Comparison of ENCODE assay signal across 34 cellular contexts in the genomic region with DNA sequence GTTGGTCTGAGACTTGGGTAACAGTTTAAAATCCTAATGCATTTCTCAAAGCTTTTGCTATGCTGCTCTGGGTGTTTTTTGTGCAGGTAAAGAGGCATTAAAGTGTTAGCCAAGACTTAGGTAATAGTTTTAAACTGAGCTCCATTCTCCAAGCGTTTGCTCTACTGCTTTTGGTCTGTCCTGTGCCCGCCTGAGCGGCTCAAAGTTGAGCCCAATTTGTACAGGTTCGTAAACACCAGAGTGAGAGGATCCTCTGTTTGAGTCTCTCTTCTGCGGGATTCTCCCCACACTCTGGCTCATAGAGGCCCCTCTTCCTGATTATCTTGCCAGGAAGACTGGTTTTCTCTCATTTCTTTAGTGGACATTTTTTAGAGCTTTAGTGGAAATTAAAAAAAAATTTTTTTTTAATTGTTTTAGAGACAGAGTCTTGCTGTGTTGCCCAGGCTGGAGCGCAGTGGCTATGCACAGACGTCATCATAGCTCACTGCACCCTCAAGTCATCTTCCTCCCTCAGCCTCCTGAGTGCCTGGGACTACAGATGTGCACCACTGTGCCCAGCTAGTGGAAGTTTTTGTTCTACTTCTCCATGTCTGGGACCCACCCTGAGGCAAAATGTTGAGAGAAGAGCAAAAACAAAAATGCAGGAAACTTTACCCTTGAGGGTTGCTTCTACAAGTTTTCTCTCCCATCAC.
"Had no signal": no experiment of that assay in that cellular context is flagged by ENCODE, and none has a peak within 500 bp of the region (broad histone marks: within the 10 kb centered on the region; RNA-seq: fewer than 3 reads in every experiment).

No MANE protein-coding gene starts in this region.

- H3K4me1 Mint-ChIP-seq: activated T-helper 17 cell treated with anti-CD3 and anti-CD28 coated beads, Interleukin-2, amount 50 U/mL, for 72 hours had no signal

- H3K9me3 ChIP-seq: colonic mucosa, esophagus squamous epithelium, gastroesophageal sphincter, heart right ventricle had no signal

- H3K4me1 ChIP-seq: colonic mucosa, gastroesophageal sphincter, heart right ventricle had no signal

- H3K27ac Mint-ChIP-seq: activated CD4-positive, alpha-beta memory T cell treated with anti-CD3 and anti-CD28 coated beads for 36 hours; activated CD4-positive, alpha-beta T cell treated with anti-CD3 and anti-CD28 coated beads for 36 hours; activated CD4-positive, alpha-beta T cell treated with anti-CD3 and anti-CD28 coated beads, Interleukin-2, amount 10 ng/mL, durations not matched to agents 24 days and 14 days; activated CD8-positive, alpha-beta T cell treated with anti-CD3 and anti-CD28 coated beads, Interleukin-2, amount 10 ng/mL, durations not matched to agents 7 days and 5 days; activated naive CD8-positive, alpha-beta T cell; activated T-cell treated with anti-CD3 and anti-CD28 coated beads, Interleukin-2, amount 50 U/mL, for 24 hours; activated T-helper 17 cell treated with anti-CD3 and anti-CD28 coated beads, Interleukin-2, amount 50 U/mL, for 72 hours; T-helper 17 cell; T-helper 2 cell treated with Interferon-gamma antibody and Interleukin-4, amounts not matched to agents 5 μg/mL and 100 μg/mL, for 36 hours had no signal

- H3K4me3 Mint-ChIP-seq: activated CD4-positive, alpha-beta memory T cell treated with anti-CD3 and anti-CD28 coated beads for 36 hours; activated CD4-positive, alpha-beta T cell treated with anti-CD3 and anti-CD28 coated beads for 36 hours; activated CD4-positive, alpha-beta T cell treated with anti-CD3 and anti-CD28 coated beads, Interleukin-2, amount 10 ng/mL, durations not matched to agents 24 days and 14 days; activated CD8-positive, alpha-beta T cell treated with anti-CD3 and anti-CD28 coated beads, Interleukin-2, amount 10 ng/mL, durations not matched to agents 7 days and 5 days; activated naive CD8-positive, alpha-beta T cell; activated T-cell treated with anti-CD3 and anti-CD28 coated beads, Interleukin-2, amount 50 U/mL, for 24 hours; activated T-helper 17 cell treated with anti-CD3 and anti-CD28 coated beads, Interleukin-2, amount 50 U/mL, for 72 hours; T-helper 17 cell; T-helper 2 cell treated with Interferon-gamma antibody and Interleukin-4, amounts not matched to agents 5 μg/mL and 100 μg/mL, for 36 hours had no signal

- ATAC-seq: activated CD4-positive, alpha-beta T cell treated with anti-CD3 and anti-CD28 coated beads for 36 hours; activated CD8-positive, alpha-beta T cell treated with anti-CD3 and anti-CD28 coated beads, Interleukin-2, amount 10 ng/mL, durations not matched to agents 7 days and 5 days; activated T-helper 17 cell treated with anti-CD3 and anti-CD28 coated beads, Interleukin-2, amount 50 U/mL, for 72 hours; gastroesophageal sphincter; heart right ventricle; T-helper 17 cell had no signal

- H3K27ac ChIP-seq: brain microvascular endothelial cell, colonic mucosa, epithelial cell of prostate, esophagus squamous epithelium, gastroesophageal sphincter, heart right ventricle, WERI-Rb-1 had no signal

- H3K27me3 ChIP-seq: brain microvascular endothelial cell, colonic mucosa, esophagus squamous epithelium, gastroesophageal sphincter, heart right ventricle had no signal

- FAIRE-seq: astrocyte, bronchial epithelial cell, endometrium, endothelial cell of umbilical vein had no signal

- H3K36me3 ChIP-seq: colonic mucosa had no signal

- H3K9me3 Mint-ChIP-seq: activated CD4-positive, alpha-beta T cell treated with anti-CD3 and anti-CD28 coated beads, Interleukin-2, amount 10 ng/mL, durations not matched to agents 24 days and 14 days; activated T-helper 17 cell treated with anti-CD3 and anti-CD28 coated beads, Interleukin-2, amount 50 U/mL, for 72 hours had no signal

- H3K4me3 ChIP-seq: colonic mucosa, esophagus squamous epithelium, gastroesophageal sphincter, heart right ventricle had no signal

- DNase-seq: activated CD4-positive, alpha-beta memory T cell treated with anti-CD3 and anti-CD28 coated beads for 36 hours; activated CD4-positive, alpha-beta T cell treated with anti-CD3 and anti-CD28 coated beads for 36 hours; activated CD4-positive, alpha-beta T cell treated with anti-CD3 and anti-CD28 coated beads, Interleukin-2, amount 10 ng/mL, durations not matched to agents 24 days and 14 days; activated CD4-positive, CD25-positive, alpha-beta regulatory T cell; activated CD4-positive, CD25-positive, alpha-beta regulatory T cell treated with anti-CD3 and anti-CD28 coated beads, Interleukin-2, amount 50 U/mL, for 72 hours; activated CD8-positive, alpha-beta memory T cell treated with anti-CD3 and anti-CD28 coated beads, Interleukin-2, amount 50 U/mL, for 48 hours; activated CD8-positive, alpha-beta T cell treated with anti-CD3 and anti-CD28 coated beads, Interleukin-2, amount 10 ng/mL, durations not matched to agents 7 days and 5 days; activated effector memory CD4-positive, alpha-beta T cell treated with Interleukin-2 at 50 U/mL for 16 hours; activated gamma-delta T cell treated with Interleukin-2 at 50 U/mL for 16 hours; activated naive CD4-positive, alpha-beta T cell treated with anti-CD3 and anti-CD28 coated beads, Interleukin-2, amount 50 U/mL, for 16 hours; activated naive CD4-positive, alpha-beta T cell treated with Interleukin-2 at 50 U/mL for 16 hours; activated T-cell treated with anti-CD3 and anti-CD28 coated beads for 4 hours; activated T-cell treated with anti-CD3 and anti-CD28 coated beads, Interleukin-2, amount 50 U/mL, for 24 hours; amniotic stem cell; anterior cingulate cortex; brain microvascular endothelial cell; colonic mucosa; effector CD8-positive, alpha-beta T cell; esophagus squamous epithelium; foreskin melanocyte; heart right ventricle; T-helper 1 cell; T-helper 17 cell; T1000; WERI-Rb-1 had no signal

- H3K27me3 Mint-ChIP-seq: activated CD4-positive, alpha-beta memory T cell treated with anti-CD3 and anti-CD28 coated beads for 36 hours; activated CD4-positive, alpha-beta T cell treated with anti-CD3 and anti-CD28 coated beads for 36 hours; activated CD4-positive, alpha-beta T cell treated with anti-CD3 and anti-CD28 coated beads, Interleukin-2, amount 10 ng/mL, durations not matched to agents 24 days and 14 days; activated naive CD8-positive, alpha-beta T cell; activated T-cell treated with anti-CD3 and anti-CD28 coated beads, Interleukin-2, amount 50 U/mL, for 24 hours; activated T-helper 17 cell treated with anti-CD3 and anti-CD28 coated beads, Interleukin-2, amount 50 U/mL, for 72 hours; T-helper 17 cell had no signal
